34 cellular contexts compared by ENCODE assay signal in genomic region chr7:28446131-28446530, GRCh38.
"Had no signal": no experiment of that assay in that cellular context is flagged by ENCODE, and none has a peak within 500 bp of the region (broad histone marks: within the 10 kb centered on the region; RNA-seq: fewer than 3 reads in every experiment).

No MANE protein-coding gene starts in this region.

- H3K27me3 ChIP-seq: MG63 had no signal

- H3K9me3 ChIP-seq: MG63 had no signal

- H3K4me3 ChIP-seq: MG63 had no signal

- DNase-seq: Karpas-422, Kasumi-1, MG63, MM.1S, MV-4-11, NCI-H1048, NCI-H1092, NCI-H1092 treated with DMSO at 0.1 percent for 48 hours, NCI-H1105, NCI-H1105 treated with DMSO at 0.1 percent for 48 hours, NCI-H1417, NCI-H1417 treated with DMSO at 0.1 percent for 48 hours, NCI-H1436, NCI-H1436 treated with DMSO at 0.1 percent for 48 hours, NCI-H146, NCI-H1694, NCI-H1694 treated with DMSO at 0.1 percent for 48 hours, NCI-H187, NCI-H187 treated with DMSO at 0.1 percent for 48 hours, NCI-H1930, NCI-H2029, NCI-H2029 treated with DMSO at 0.1 percent for 48 hours, NCI-H2081, NCI-H2081 treated with DMSO at 0.1 percent for 48 hours, NCI-H2107, NCI-H2171, NCI-H2171 treated with DMSO at 0.1 percent for 48 hours, NCI-H2227 treated with DMSO at 0.1 percent for 48 hours, NCI-H226, NCI-H345, NCI-H446, NCI-H446 treated with DMSO at 0.1 percent for 48 hours, NCI-H510A, NCI-H510A treated with DMSO at 0.1 percent for 48 hours had no signal
